5 cellular contexts compared by ENCODE assay signal in the genomic region with DNA sequence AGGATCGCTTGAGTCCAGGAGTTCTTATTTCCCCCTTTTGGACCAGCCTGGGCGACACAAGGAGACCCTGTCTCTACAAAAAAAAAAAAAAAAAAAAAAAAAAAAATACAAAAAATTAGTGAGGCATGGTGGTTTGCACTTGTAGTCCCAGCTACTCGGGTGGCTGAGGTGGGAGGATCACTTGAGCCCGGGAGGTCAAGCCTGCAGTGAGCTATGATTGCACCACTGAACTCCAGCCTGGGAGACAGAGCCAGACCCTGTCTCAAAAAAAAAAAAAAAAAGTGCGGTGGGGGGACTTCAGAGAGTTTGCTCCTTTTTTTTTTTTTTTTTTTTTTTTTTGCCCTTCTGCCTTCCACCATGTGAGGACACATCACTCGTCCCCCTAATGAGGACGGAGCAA. TPM values are rescaled to one million over a fixed set of nuclear protein-coding genes. Genes with fewer than 3 reads are reported as not detected.
"Had no signal": no experiment of that assay in that cellular context is flagged by ENCODE, and none has a peak within 500 bp of the region (broad histone marks: within the 10 kb centered on the region; RNA-seq: fewer than 3 reads in every experiment).

No MANE protein-coding gene starts in this region.

RNA-seq across cellular contexts. Expression of a gene that starts 32.9 kb away (rescaled TPM):
- total RNA-seq: HT-29, HT1080, IMR-90 had no signal
- polyA plus RNA-seq: IgD-negative memory B cell had no signal

RNA-seq across cellular contexts. Expression of a gene that starts 50.6 kb away (rescaled TPM):
- total RNA-seq: HT-29, HT1080, IMR-90 had no signal
- polyA plus RNA-seq: IgD-negative memory B cell, IMR-90, K562 had no signal
